In the genomic region with DNA sequence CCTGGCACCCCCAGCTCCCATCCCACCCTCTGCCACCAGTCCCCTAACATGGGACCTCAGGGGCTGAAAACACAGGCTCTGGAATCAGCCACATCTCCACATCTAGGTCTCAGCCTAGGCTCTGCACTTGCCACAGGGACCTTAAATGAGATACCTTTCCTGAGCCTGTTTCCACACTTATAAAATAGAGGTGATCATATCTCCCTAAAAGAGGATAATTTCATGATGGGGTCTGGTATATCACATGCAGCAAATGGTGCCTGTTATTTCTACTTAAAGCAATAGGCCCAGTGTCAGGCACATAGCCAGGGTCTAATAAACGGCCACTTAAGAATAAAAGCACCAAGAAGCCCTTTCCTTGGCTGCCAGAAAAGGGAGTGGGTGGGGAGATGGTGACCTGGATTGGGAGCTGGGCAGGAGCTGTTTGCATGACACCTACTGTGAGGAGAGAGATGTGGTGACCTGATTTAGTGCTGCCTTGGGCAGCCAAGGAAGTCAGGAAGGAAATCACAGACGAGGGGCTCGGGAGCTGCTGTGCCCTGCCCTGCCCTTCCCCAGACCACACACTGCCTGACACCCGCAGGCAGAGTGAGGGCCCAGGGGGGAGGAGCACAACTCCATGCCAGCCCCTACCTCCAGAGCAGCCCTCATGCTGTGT, we compare ENCODE assay signal across 7 cellular contexts.
DNase-seq lines count a peak whose midpoint lies in the region; ATAC-seq and TF ChIP-seq lines count a peak whose summit lies in the region.

No MANE protein-coding gene starts in this region.

- H3K36me3 ChIP-seq in SK-N-MC (ENCODE audit: insufficient read depth, low read length) (no peaks in the 10 kb centered on the region), fibroblast of lung (ENCODE audit: control insufficient read depth, insufficient read depth, low read length) (no peaks in the 10 kb centered on the region), skeletal muscle tissue (ENCODE audit: control insufficient read depth in 3 of 3, insufficient read depth in 3 of 3, low read length in 3 of 3) (no peaks in the 10 kb centered on the region)

- CTCF ChIA-PET in HEK293T (lab: Yijun Ruan, JAX), result interaction anchor here (0.6 to 1.2 kb wide), 5 partner anchors 14 to 146 kb away, joined by 3 read pairs; no protein-coding TSS in a partner anchor

- H2AFZ ChIP-seq in fibroblast of lung (ENCODE audit: low read length), result no peak overlapping the region

- H3K27me3 ChIP-seq in fibroblast of lung (ENCODE audit: control insufficient read depth, insufficient read depth, low read length) (no peaks in the 10 kb centered on the region), skeletal muscle tissue (ENCODE audit: control insufficient read depth in 3 of 3, insufficient read depth in 3 of 3, low read length in 3 of 3) (no peaks in the 10 kb centered on the region)

- H3K9ac ChIP-seq in SK-N-MC (ENCODE audit: insufficient read length), result peak overlapping the region; percentile 71
- no peak overlapping the region for H3K9ac ChIP-seq in fibroblast of lung (ENCODE audit: insufficient read depth, low read length)
- peak overlapping the region in 2 of 3 donors; percentile 1 to 88 for H3K9ac ChIP-seq in skeletal muscle tissue (ENCODE audit: low read depth in 1 of 3, low read length in 3 of 3)

- no peaks in the 10 kb centered on the region for H4K20me1 ChIP-seq in fibroblast of lung (ENCODE audit: control insufficient read depth, extremely low read depth, insufficient read depth, low read length)

- H3K9me3 ChIP-seq in SK-N-MC (ENCODE audit: low read depth, low read length) (no peaks in the 10 kb centered on the region), fibroblast of lung (ENCODE audit: control insufficient read depth, insufficient read depth, low read depth, low read length) (no peaks in the 10 kb centered on the region), skeletal muscle tissue (ENCODE audit: control insufficient read depth in 3 of 3, low read length in 3 of 3) (no peaks in the 10 kb centered on the region)

- ATAC-seq in GM18502 (IDR thresholded peaks at IDR 0.05; ENCODE audit: poor library complexity, unreplicated experiment), result no peak

- TF ChIP-seq CTCF in fibroblast of lung (conservative IDR thresholded peaks at IDR 0.05 in 1 of 2, IDR thresholded peaks at IDR 0.05 in 1 of 2; ENCODE audit: low read depth in 1 of 2, low read length in 2 of 2), result no peak

- peak overlapping the region; percentile 100 for H3K27ac ChIP-seq in SK-N-MC
- peak overlapping the region; percentile 88 for H3K27ac ChIP-seq in fibroblast of lung (ENCODE audit: insufficient read depth, low read length)
- H3K27ac ChIP-seq in skeletal muscle tissue (ENCODE audit: low read depth, low read length), result peak overlapping the region; percentile 95

- peak overlapping the region; percentile 79 for H3K4me3 ChIP-seq in SK-N-MC
- H3K4me3 ChIP-seq in fibroblast of lung (replicated peaks in 1 of 4; ENCODE audit: control extremely low read depth in 1 of 4, insufficient read depth in 1 of 4, low read depth in 3 of 4, low read length in 4 of 4), result no peak overlapping the region
- no peak overlapping the region for H3K4me3 ChIP-seq in skeletal muscle tissue (ENCODE audit: low read length in 3 of 3)

- no peaks in the 10 kb centered on the region for H3K79me2 ChIP-seq in fibroblast of lung (ENCODE audit: control insufficient read depth, insufficient read depth, low read length)

- H3K4me1 ChIP-seq in fibroblast of lung (ENCODE audit: control insufficient read depth, extremely low read depth, insufficient read depth, low read length) (peaks cover 43% of the 10 kb centered on the region), skeletal muscle tissue (ENCODE audit: control insufficient read depth in 3 of 3, insufficient read depth in 3 of 3, low read length in 3 of 3) (peaks cover 49 to 55% (median 50%) of the 10 kb centered on the region in 3 donors)

- POLR2A ChIA-PET in HEK293T (lab: Yijun Ruan, JAX), result interaction anchor here (1.0 kb wide), 1 partner anchor 71 kb away, joined by 4 read pairs; no protein-coding TSS in a partner anchor

- H3K4me2 ChIP-seq in fibroblast of lung (ENCODE audit: extremely low read depth, insufficient read depth, low read length), result no peak overlapping the region

- no peak for DNase-seq in HEK293T (ENCODE audit: extremely low spot score)
- DNase-seq in SK-N-MC (ENCODE audit: low read depth, low spot score), result no peak
- DNase-seq in fibroblast of lung (ENCODE audit: low read depth in 2 of 2), result no peak
- no peak for DNase-seq in hepatic stellate cell (ENCODE audit: low spot score)
- no peak for DNase-seq in cerebellar nuclear complex (lab: John Stamatoyannopoulos, UW)

TF ChIP-seq in HEK293T, 16 proteins besides CTCF, POLR2A, EP300 and RAD21:
- TF ChIP-seq FOXK2 (IDR thresholded peaks at IDR 0.05), result no peak
- no peak for TF ChIP-seq PKNOX1 (IDR thresholded peaks at IDR 0.05)
- TF ChIP-seq L3MBTL2 (conservative IDR thresholded peaks at IDR 0.05), result no peak
- peak; percentile 26; the same call in 1 of the 2 replicates for TF ChIP-seq ZNF384 (IDR thresholded peaks at IDR 0.05)
- TF ChIP-seq FOXA1 (IDR thresholded peaks at IDR 0.05), result no peak
- no peak for TF ChIP-seq TARDBP (IDR thresholded peaks at IDR 0.05)
- TF ChIP-seq FOXM1 (IDR thresholded peaks at IDR 0.05; ENCODE audit: borderline replicate concordance), result no peak
- TF ChIP-seq LEF1 (IDR thresholded peaks at IDR 0.05; ENCODE audit: borderline replicate concordance), result no peak
